ENCODE assay signal across 9 cellular contexts in genomic region chr11:102882389-102883024, GRCh38. TPM values are rescaled to one million over a fixed set of nuclear protein-coding genes. Genes with fewer than 3 reads are reported as not detected.
DNase-seq lines count a peak whose midpoint lies in the region; ATAC-seq and TF ChIP-seq lines count a peak whose summit lies in the region.
"Had no signal": no experiment of that assay in that cellular context is flagged by ENCODE, and none has a peak within 500 bp of the region (broad histone marks: within the 10 kb centered on the region; RNA-seq: fewer than 3 reads in every experiment).

No MANE protein-coding gene starts in this region.

- no peak overlapping the region for H4K91ac ChIP-seq in IMR-90 (ENCODE audit: insufficient read depth, low read depth, low read length)

- H3K56ac ChIP-seq in IMR-90 (ENCODE audit: extremely low read depth, insufficient read depth, low read length) (no peak overlapping the region), mesendoderm (ENCODE audit: low read length) (no peak overlapping the region)

- H3K27ac ChIP-seq in IMR-90 (ENCODE audit: insufficient read depth, low read length) (no peak overlapping the region), left lung (peak overlapping the region in 1 of 2 donors; percentile 51), mesendoderm (ENCODE audit: low read depth, low read length) (no peak overlapping the region), smooth muscle cell (ENCODE audit: low read depth) (no peak overlapping the region), thyroid gland (no peak overlapping the region)

- no peaks in the 10 kb centered on the region for H3K79me2 ChIP-seq in mesendoderm (ENCODE audit: control insufficient read depth, insufficient read depth, low read length)
- H3K79me2 ChIP-seq in smooth muscle cell (ENCODE audit: low read depth) = no peaks in the 10 kb centered on the region

- no peaks in the 10 kb centered on the region for H3F3A ChIP-seq in smooth muscle cell (ENCODE audit: low read depth)

- H3K9me3 Mint-ChIP-seq in effector memory CD8-positive, alpha-beta T cell = no peaks in the 10 kb centered on the region

- peak overlapping the region; percentile 20; the same call in 1 of the 2 replicates for H3K23ac ChIP-seq in IMR-90 (ENCODE audit: low read depth, low read length)
- H3K23ac ChIP-seq in mesendoderm (ENCODE audit: low read length) = no peak overlapping the region

- H3K4ac ChIP-seq in IMR-90 (ENCODE audit: low read depth, low read length) = no peak overlapping the region
- no peak overlapping the region for H3K4ac ChIP-seq in mesendoderm (ENCODE audit: low read depth, low read length)

- no peaks in the 10 kb centered on the region for H3K4me1 Mint-ChIP-seq in effector memory CD8-positive, alpha-beta T cell (ENCODE audit: low read depth in 2 of 2)

- H4K20me1 ChIP-seq in IMR-90 (ENCODE audit: insufficient read depth, low read length) (no peaks in the 10 kb centered on the region), smooth muscle cell (ENCODE audit: low read depth) (no peaks in the 10 kb centered on the region)

- H3K36me3 Mint-ChIP-seq in effector memory CD8-positive, alpha-beta T cell (ENCODE audit: insufficient read depth) = no peaks in the 10 kb centered on the region

- H3K36me3 ChIP-seq in IMR-90 (ENCODE audit: control insufficient read depth, insufficient read depth, low read length) (no peaks in the 10 kb centered on the region), left lung (no peaks in the 10 kb centered on the region), mesendoderm (ENCODE audit: control insufficient read depth, insufficient read depth, low read length) (no peaks in the 10 kb centered on the region), smooth muscle cell (ENCODE audit: low read depth) (no peaks in the 10 kb centered on the region), thyroid gland (no peaks in the 10 kb centered on the region)

- no peaks in the 10 kb centered on the region for H3K9me3 ChIP-seq in IMR-90 (ENCODE audit: control insufficient read depth, insufficient read depth, low read length)
- H3K9me3 ChIP-seq in left lung = no peaks in the 10 kb centered on the region
- no peaks in the 10 kb centered on the region for H3K9me3 ChIP-seq in smooth muscle cell (replicated peaks; ENCODE audit: low read depth)
- no peaks in the 10 kb centered on the region for H3K9me3 ChIP-seq in thyroid gland

- no peak overlapping the region for H2BK120ac ChIP-seq in IMR-90 (ENCODE audit: low read depth, low read length)
- no peak overlapping the region for H2BK120ac ChIP-seq in mesendoderm (ENCODE audit: low read depth, low read length)

- no CpG with 5 or more reads among the region's 4 CpGs for WGBS in IMR-90 (ENCODE audit: extremely low coverage in 2 of 2, insufficient read length in 1 of 2), 2 experiments
- WGBS in mesendoderm (ENCODE audit: extremely low coverage, insufficient coverage, low lambda C conversion rate) = no CpG with 5 or more reads among the region's 4 CpGs
- 85% methylated on average over 4 of the region's 4 CpGs for WGBS in smooth muscle cell (ENCODE audit: low lambda C conversion rate)
- 74 to 84% methylated on average over 4 of the region's 4 CpGs for WGBS in thyroid gland, 2 donors

- H3K4me1 ChIP-seq in IMR-90 (ENCODE audit: control insufficient read depth, insufficient read depth, low read length) (no peaks in the 10 kb centered on the region), left lung (no peaks in the 10 kb centered on the region), mesendoderm (ENCODE audit: control insufficient read depth, low read depth, low read length) (no peaks in the 10 kb centered on the region), smooth muscle cell (ENCODE audit: low read depth) (no peaks in the 10 kb centered on the region), thyroid gland (no peaks in the 10 kb centered on the region)

- H3K9ac ChIP-seq in IMR-90 (ENCODE audit: low read depth, low read length) = no peak overlapping the region
- H3K9ac ChIP-seq in mesendoderm (ENCODE audit: low read length) = no peak overlapping the region
- H3K9ac ChIP-seq in smooth muscle cell (ENCODE audit: low read depth) = no peak overlapping the region

- ATAC-seq in GM21619 (IDR thresholded peaks at IDR 0.05; ENCODE audit: unreplicated experiment) (peak; percentile 86), IMR-90 (ENCODE audit: low read depth) (peak; percentile 69), left lung (peak; percentile 57)
- no peak for ATAC-seq in effector memory CD8-positive, alpha-beta T cell (replicated peaks)
- ATAC-seq: Panc1 had no signal

- no peak overlapping the region for H4K5ac ChIP-seq in IMR-90 (ENCODE audit: low read depth, low read length)
- H4K5ac ChIP-seq in mesendoderm (ENCODE audit: low read length) = no peak overlapping the region

- H2AFZ ChIP-seq in IMR-90 (replicated peaks; ENCODE audit: low read length, poor library complexity) = no peak overlapping the region
- H2AFZ ChIP-seq in smooth muscle cell (ENCODE audit: low read depth) = no peak overlapping the region

- in situ Hi-C loops in GM13976 (cut with MboI; ENCODE audit: low sequenced_read_pairs, unreplicated experiment) (no loop called here), IMR-90 (cut with MboI; ENCODE audit: low sequenced_read_pairs) (no loop called here)

- no peak overlapping the region for H4K8ac ChIP-seq in IMR-90 (ENCODE audit: low read depth in 2 of 2, low read length in 2 of 2)
- no peak overlapping the region for H4K8ac ChIP-seq in mesendoderm (ENCODE audit: low read depth, low read length)

- no peaks in the 10 kb centered on the region for H3K9me1 ChIP-seq in IMR-90 (ENCODE audit: insufficient read depth, low read length)

- H2BK20ac ChIP-seq in IMR-90 (ENCODE audit: low read depth, low read length) = no peak overlapping the region

- no peak overlapping the region for H3K4me3 ChIP-seq in IMR-90 (ENCODE audit: insufficient read depth, low read depth, low read length)
- no peak overlapping the region for H3K4me3 ChIP-seq in left lung
- H3K4me3 ChIP-seq in mesendoderm (ENCODE audit: low read length) = no peak overlapping the region
- no peak overlapping the region for H3K4me3 ChIP-seq in smooth muscle cell
- H3K4me3 ChIP-seq in thyroid gland (replicated peaks in 1 of 3) = no peak overlapping the region

- H2BK5ac ChIP-seq in IMR-90 (ENCODE audit: low read depth, low read length, poor library complexity, severe bottlenecking) = peak overlapping the region; percentile 70
- H2BK5ac ChIP-seq in mesendoderm (ENCODE audit: low read length) = no peak overlapping the region

- no peak for TF ChIP-seq RAD21 in IMR-90 (IDR thresholded peaks at IDR 0.05; ENCODE audit: low read length)

- TF ChIP-seq POLR2A in IMR-90 (IDR thresholded peaks at IDR 0.05; ENCODE audit: low read depth, low read length) (no peak), thyroid gland (IDR thresholded peaks at IDR 0.05) (no peak)

- POLR2A ChIA-PET in IMR-90 (lab: Charles Lee; ENCODE audit: unreplicated experiment) = interaction anchor here (0.6 to 0.9 kb wide), 2 partner anchors 9 to 11 kb away, joined by 3 to 5 read pairs; no protein-coding TSS in a partner anchor

- H2BK15ac ChIP-seq in IMR-90 (ENCODE audit: low read depth, low read length) = no peak overlapping the region
- H2BK15ac ChIP-seq in mesendoderm (replicated peaks; ENCODE audit: low read depth) = no peak overlapping the region

- H3K27me3 Mint-ChIP-seq in effector memory CD8-positive, alpha-beta T cell = peaks cover 0 to 24% of the 10 kb centered on the region in 2 donors

- H3K27ac Mint-ChIP-seq in effector memory CD8-positive, alpha-beta T cell = no peak overlapping the region

- intact Hi-C loops in IMR-90 (cut with micrococcal nuclease) = no loop called here
- intact Hi-C loops in left lung (cut with DNase I) = no loop called here
- intact Hi-C loops in thyroid gland (cut with DNase I) = no loop called here

- CTCF ChIA-PET in IMR-90 (lab: Yijun Ruan, JAX) = no interaction called here

- DNase-seq in GM13976 (ENCODE audit: low spot score) = peak; percentile 21
- peak; percentile 48 for DNase-seq in IMR-90
- no peak for DNase-seq in left lung
- DNase-seq in mesendoderm = no peak
- DNase-seq in smooth muscle cell (lab: John Stamatoyannopoulos, UW; ENCODE audit: unreplicated experiment) = no peak
- no peak for DNase-seq in thyroid gland
- no peak for DNase-seq in effector memory CD8-positive, alpha-beta T cell

- H2AK5ac ChIP-seq in IMR-90 (ENCODE audit: low read depth, low read length) = no peak overlapping the region
- H2AK5ac ChIP-seq in mesendoderm (ENCODE audit: low read length) = no peak overlapping the region

- no peaks in the 10 kb centered on the region for H3K79me1 ChIP-seq in IMR-90 (ENCODE audit: low read depth in 1 of 2, low read length in 2 of 2)
- no peaks in the 10 kb centered on the region for H3K79me1 ChIP-seq in mesendoderm (ENCODE audit: low read length)

- dilution Hi-C loops in IMR-90 (cut with HindIII; ENCODE audit: low sequenced_read_pairs, unreplicated experiment) = no loop called here

- BruUV-seq in IMR-90 (replicated peaks; lab: Mats Ljungman, UMichigan) = no TSS peak

- no peak overlapping the region for H3K4me3 Mint-ChIP-seq in effector memory CD8-positive, alpha-beta T cell

- H3K4me2 ChIP-seq in IMR-90 (ENCODE audit: low read depth, low read length) (no peak overlapping the region; the same call in 1 of the 2 replicates), mesendoderm (ENCODE audit: low read length) (no peak overlapping the region), smooth muscle cell (no peak overlapping the region)

- H3K14ac ChIP-seq in IMR-90 (replicated peaks; ENCODE audit: low read depth, low read length) = no peak overlapping the region

- H3K18ac ChIP-seq in IMR-90 (ENCODE audit: low read depth, low read length) (no peak overlapping the region), mesendoderm (ENCODE audit: low read length) (no peak overlapping the region)

- no peak for TF ChIP-seq CTCF in GM13976 (IDR thresholded peaks at IDR 0.05; ENCODE audit: borderline replicate concordance, control extremely low read depth, extremely low read depth, insufficient read depth, missing control alignments)
- TF ChIP-seq CTCF in IMR-90 (conservative IDR thresholded peaks at IDR 0.05; ENCODE audit: low read depth, low read length) = no peak
- TF ChIP-seq CTCF in left lung (IDR thresholded peaks at IDR 0.05) = no peak
- TF ChIP-seq CTCF in smooth muscle cell (IDR thresholded peaks at IDR 0.05; ENCODE audit: borderline replicate concordance, insufficient read depth, poor library complexity, severe bottlenecking) = no peak
- TF ChIP-seq CTCF in thyroid gland (IDR thresholded peaks at IDR 0.05) = no peak

- H3K27me3 ChIP-seq in IMR-90 (ENCODE audit: control insufficient read depth, insufficient read depth, low read length) (peaks cover 11% of the 10 kb centered on the region), left lung (no peaks in the 10 kb centered on the region), mesendoderm (ENCODE audit: insufficient read depth, low read length, poor library complexity) (no peaks in the 10 kb centered on the region), smooth muscle cell (ENCODE audit: low read depth) (no peaks in the 10 kb centered on the region), thyroid gland (no peaks in the 10 kb centered on the region)

- no peak overlapping the region for H2AK9ac ChIP-seq in IMR-90 (replicated peaks; ENCODE audit: low read depth, low read length, poor library complexity)

RNA-seq across cellular contexts. Expression of gene MMP12, which starts 7.7 kb away (rescaled TPM):
- total RNA-seq in IMR-90 (2012; rRNA removed) (not detected in 2 replicates), left lung (under 1 TPM in 1 of 2 donors, not detected in 1; 0.71 TPM), smooth muscle cell (7.7 and 10.7 TPM in 2 replicates), thyroid gland (not detected)
- polyA plus RNA-seq in IMR-90 (2012; rRNA removed) (not detected in 2 replicates), smooth muscle cell (0.62 and 6.0 TPM in 2 replicates)
- polyA plus RNA-seq in IMR-90 (2012; cell fraction: cytosol; rRNA removed) = not detected in 2 replicates
- 0.05 TPM in 1 of 2 replicates, not detected in the other for polyA plus RNA-seq in IMR-90 (2012; cell fraction: nucleus; rRNA removed; ENCODE audit: low replicate concordance)
- 0.21 TPM for polyA plus RNA-seq in mesendoderm (2013, experiment 1 of 2)
- 0.14 TPM for polyA plus RNA-seq in mesendoderm (2013, experiment 2 of 2)

RNA-seq across cellular contexts. Expression of gene MMP3, which starts 39.1 kb away (rescaled TPM):
- total RNA-seq in IMR-90 (2012; rRNA removed) (under 0.01 and 0.28 TPM in 2 replicates), left lung (1 to 10 TPM in 1 of 2 donors, not detected in 1; 1.5 TPM), smooth muscle cell (2.8 and 4.3 TPM in 2 replicates), thyroid gland (10 to 100 TPM in 1 of 4 donors, 1 to 10 TPM in 1, not detected in 2; 1.2 to 14.5 TPM)
- polyA plus RNA-seq in IMR-90 (2012; rRNA removed) (0.29 and 0.39 TPM in 2 replicates), smooth muscle cell (2.0 and 3.2 TPM in 2 replicates)
- polyA plus RNA-seq in IMR-90 (2012; cell fraction: cytosol; rRNA removed) = 0.03 and 0.09 TPM in 2 replicates
- polyA plus RNA-seq in IMR-90 (2012; cell fraction: nucleus; rRNA removed; ENCODE audit: low replicate concordance) = 0.04 and 0.09 TPM in 2 replicates
- 0.01 TPM for polyA plus RNA-seq in mesendoderm (2013, experiment 1 of 2)
- not detected for polyA plus RNA-seq in mesendoderm (2013, experiment 2 of 2)

Comparison
In these comparisons a context has a peak if more than half of its experiments do, and no peak if none do; other contexts are left out.
1. DNase-seq: peak in GM13976 (single experiment) and IMR-90 (single experiment); none in left lung (0 of 2), mesendoderm (single experiment), smooth muscle cell (single experiment), thyroid gland (0 of 2) and effector memory CD8-positive, alpha-beta T cell (0 of 3).